8 cellular contexts compared by ENCODE assay signal in genomic region chr22:35257002-35257320, GRCh38. TPM values are rescaled to one million over a fixed set of nuclear protein-coding genes. Genes with fewer than 3 reads are reported as not detected.
DNase-seq lines count a peak whose midpoint lies in the region; ATAC-seq and TF ChIP-seq lines count a peak whose summit lies in the region.

No MANE protein-coding gene starts in this region.

- H3K4me3 ChIP-seq in BE2C (ENCODE audit: low read depth, low read length) (peak overlapping the region; percentile 83), RWPE2 (ENCODE audit: severe bottlenecking) (peak overlapping the region; percentile 95), fibroblast of villous mesenchyme (ENCODE audit: low read depth, low read length) (peak overlapping the region; percentile 87), skin epidermis (peak overlapping the region; percentile 72 to 96 (median 83))

- ATAC-seq in GM21723 (IDR thresholded peaks at IDR 0.05; ENCODE audit: unreplicated experiment) = peak; percentile 32
- ATAC-seq in RWPE2 (ENCODE audit: low read depth) = peak; percentile 44

- no peak for DNase-seq in BE2C
- no peak for DNase-seq in RWPE2 (ENCODE audit: low spot score)
- no peak for DNase-seq in fibroblast of villous mesenchyme (ENCODE audit: low read depth)
- no peak for DNase-seq in NCI-H345 (lab: John Stamatoyannopoulos, UW)
- DNase-seq in COLO829 (ENCODE audit: low spot score) = no peak
- DNase-seq in posterior cingulate gyrus = no peak

- intact Hi-C loops in posterior cingulate gyrus (cut with DNase I) = loop anchor here (5.0 kb wide), 1 partner anchor 40 kb away; the partner anchor contains the start of gene TOM1

- H3K9me3 ChIP-seq in BE2C = no peaks in the 10 kb centered on the region
- no peaks in the 10 kb centered on the region for H3K9me3 ChIP-seq in RWPE2 (ENCODE audit: severe bottlenecking)

- H3K36me3 ChIP-seq in BE2C (peaks cover under 1% of the 10 kb centered on the region), RWPE2 (ENCODE audit: low read depth) (peaks cover 32% of the 10 kb centered on the region)

- TF ChIP-seq CTCF in BE2C (IDR thresholded peaks at IDR 0.05; ENCODE audit: low read depth, low read length) = no peak
- TF ChIP-seq CTCF in RWPE2 (IDR thresholded peaks at IDR 0.05; ENCODE audit: poor library complexity, severe bottlenecking) = no peak
- no peak for TF ChIP-seq CTCF in fibroblast of villous mesenchyme (IDR thresholded peaks at IDR 0.05; ENCODE audit: insufficient read depth, low read depth, low read length)

- H3K27me3 ChIP-seq in BE2C = no peaks in the 10 kb centered on the region
- H3K27me3 ChIP-seq in RWPE2 (ENCODE audit: insufficient read depth, poor library complexity, severe bottlenecking) = no peaks in the 10 kb centered on the region

- H3K27ac ChIP-seq in RWPE2 (ENCODE audit: poor library complexity, severe bottlenecking) (peak overlapping the region; percentile 72), skin epidermis (peak overlapping the region in 18 of 21 experiments; percentile 94 to 100 (median 98))

- H3K4me1 ChIP-seq in BE2C (no peaks in the 10 kb centered on the region), RWPE2 (ENCODE audit: insufficient read depth, poor library complexity, severe bottlenecking) (peaks cover 3% of the 10 kb centered on the region)

RNA-seq across cellular contexts. Expression of gene HMGXB4, which starts 0.3 kb away (rescaled TPM):
- polyA plus RNA-seq in BE2C (2012; ENCODE audit: insufficient read depth, insufficient read length, low read depth) = 25.6 TPM
- total RNA-seq in fibroblast of villous mesenchyme = 20.3 and 22.5 TPM in 2 replicates

RNA-seq across cellular contexts. Expression of gene TOM1, which starts 42.7 kb away (rescaled TPM):
- 64.4 TPM for polyA plus RNA-seq in BE2C (2012; ENCODE audit: insufficient read depth, insufficient read length, low read depth)
- total RNA-seq in fibroblast of villous mesenchyme = 53.1 and 73.8 TPM in 2 replicates
